Comparison of ENCODE assay signal across 16 cellular contexts in genomic region chr5:172093559-172093958, GRCh38.
"Had no signal": no experiment of that assay in that cellular context is flagged by ENCODE, and none has a peak within 500 bp of the region (broad histone marks: within the 10 kb centered on the region; RNA-seq: fewer than 3 reads in every experiment).

No MANE protein-coding gene starts in this region.

- ATAC-seq: foreskin keratinocyte, T-cell had no signal

- H3K4me1 ChIP-seq: adrenal gland, foreskin keratinocyte, prostate gland had no signal

- H3K27ac ChIP-seq: foreskin keratinocyte, prostate gland, thoracic aorta had no signal

- H3K36me3 ChIP-seq: prostate gland had no signal

- H3K4me3 Mint-ChIP-seq: activated naive CD4-positive, alpha-beta T cell treated with anti-CD3 and anti-CD28 coated beads for 36 hours; immature natural killer cell; T-cell had no signal

- H3K4me2 ChIP-seq: SK-N-SH had no signal

- H3K4me3 ChIP-seq: adrenal gland, lung, prostate gland, thoracic aorta had no signal

- H3K9ac ChIP-seq: SK-N-SH had no signal

- DNase-seq: activated CD4-positive, alpha-beta T cell treated with anti-CD3 and anti-CD28 coated beads, Interleukin-2, amount 50 U/mL, for 48 hours; activated CD4-positive, CD25-positive, alpha-beta regulatory T cell treated with anti-CD3 and anti-CD28 coated beads, Interleukin-2, amount 50 U/mL, for 72 hours; activated naive CD4-positive, alpha-beta T cell treated with anti-CD3 and anti-CD28 coated beads for 36 hours; foreskin keratinocyte; head of caudate nucleus; immature natural killer cell; midbrain; stimulated activated CD4-positive, alpha-beta T cell treated with anti-CD3 and anti-CD28 coated beads, Interleukin-2, amount 100 ng/mL, for 24 hours; T-cell had no signal

- H3K9me3 ChIP-seq: adrenal gland, prostate gland, SK-N-SH, thoracic aorta had no signal

- FAIRE-seq: colon, urothelium cell line had no signal

- H3K27ac Mint-ChIP-seq: activated naive CD4-positive, alpha-beta T cell treated with anti-CD3 and anti-CD28 coated beads for 36 hours had no signal

- H3K27me3 Mint-ChIP-seq: T-cell had no signal

- H3K27me3 ChIP-seq: adrenal gland, foreskin keratinocyte had no signal

- H3K9me3 Mint-ChIP-seq: activated naive CD4-positive, alpha-beta T cell treated with anti-CD3 and anti-CD28 coated beads for 36 hours; immature natural killer cell; T-cell had no signal
